ENCODE assay signal across 13 cellular contexts in genomic region chr13:99053636-99054233, GRCh38.
DNase-seq lines count a peak whose midpoint lies in the region; ATAC-seq and TF ChIP-seq lines count a peak whose summit lies in the region.
"Had no signal": no experiment of that assay in that cellular context is flagged by ENCODE, and none has a peak within 500 bp of the region (broad histone marks: within the 10 kb centered on the region; RNA-seq: fewer than 3 reads in every experiment).

No MANE protein-coding gene starts in this region.

- ATAC-seq in body of pancreas, result no peak
- ATAC-seq: gastrocnemius medialis had no signal

- TF ChIP-seq POLR2A in body of pancreas (IDR thresholded peaks at IDR 0.05), result no peak

- no peaks in the 10 kb centered on the region for H3K9me3 Mint-ChIP-seq in activated CD4-positive, alpha-beta memory T cell treated with anti-CD3 and anti-CD28 coated beads, Interleukin-2, amount 10 ng/mL, durations not matched to agents 7 days and 5 days

- 94 to 95% methylated on average over 2 to 3 of the region's 5 CpGs for WGBS in mesodermal cell (ENCODE audit: insufficient coverage in 2 of 2), 2 experiments
- WGBS in body of pancreas, 2 donors, result 68 to 77% methylated on average over 5 of the region's 5 CpGs

- CTCF ChIA-PET in HEK293 (lab: Yijun Ruan, JAX), result interaction anchor here (0.7 kb wide), 1 partner anchor 9 kb away, joined by 3 read pairs; no protein-coding TSS in a partner anchor
- CTCF ChIA-PET in activated CD4-positive, alpha-beta memory T cell treated with anti-CD3 and anti-CD28 coated beads, Interleukin-2, amount 10 ng/mL, durations not matched to agents 7 days and 5 days (lab: Charles Lee), result interaction anchor here (1.0 kb wide), 1 partner anchor 11 kb away, joined by 3 read pairs; no protein-coding TSS in a partner anchor

- no peak overlapping the region for H3K4me3 ChIP-seq in HEK293 (ENCODE audit: low read depth, low read length)
- no peak overlapping the region for H3K4me3 ChIP-seq in mesodermal cell (ENCODE audit: extremely low read depth, insufficient read depth, low read length, poor library complexity, severe bottlenecking)
- H3K4me3 ChIP-seq in body of pancreas, result no peak overlapping the region
- H3K4me3 ChIP-seq: gastrocnemius medialis, thoracic aorta had no signal

- peak overlapping the region; percentile 74 for H3K27ac Mint-ChIP-seq in activated CD4-positive, alpha-beta memory T cell treated with anti-CD3 and anti-CD28 coated beads, Interleukin-2, amount 10 ng/mL, durations not matched to agents 7 days and 5 days

- H3K27ac ChIP-seq in HEK293 (ENCODE audit: extremely low read depth, low read depth, low read length), result no peak overlapping the region
- peak overlapping the region; percentile 74 for H3K27ac ChIP-seq in mesodermal cell (ENCODE audit: low read depth, low read length, severe bottlenecking)
- H3K27ac ChIP-seq in body of pancreas, result no peak overlapping the region
- H3K27ac ChIP-seq: gastrocnemius medialis, thoracic aorta had no signal

- peaks cover 70% of the 10 kb centered on the region for H3K4me1 Mint-ChIP-seq in activated CD4-positive, alpha-beta memory T cell treated with anti-CD3 and anti-CD28 coated beads, Interleukin-2, amount 10 ng/mL, durations not matched to agents 7 days and 5 days

- H3K27me3 Mint-ChIP-seq in activated CD4-positive, alpha-beta memory T cell treated with anti-CD3 and anti-CD28 coated beads, Interleukin-2, amount 10 ng/mL, durations not matched to agents 7 days and 5 days, result no peaks in the 10 kb centered on the region

- H3K36me3 ChIP-seq in HEK293 (ENCODE audit: control insufficient read depth in 2 of 2, insufficient read depth in 1 of 2, low read length in 2 of 2) (no peaks in the 10 kb centered on the region), mesodermal cell (ENCODE audit: control insufficient read depth, insufficient read depth, low read length) (no peaks in the 10 kb centered on the region), body of pancreas (replicated peaks in 1 of 2; ENCODE audit: insufficient read depth in 1 of 2, low read depth in 2 of 2) (no peaks in the 10 kb centered on the region)
- H3K36me3 ChIP-seq: gastrocnemius medialis, thoracic aorta had no signal

- H3K27me3 ChIP-seq in body of pancreas, result no peaks in the 10 kb centered on the region
- H3K27me3 ChIP-seq: gastrocnemius medialis had no signal

- H3K4me3 Mint-ChIP-seq in activated CD4-positive, alpha-beta memory T cell treated with anti-CD3 and anti-CD28 coated beads, Interleukin-2, amount 10 ng/mL, durations not matched to agents 7 days and 5 days, result no peak overlapping the region

- peaks cover 17% of the 10 kb centered on the region for H3K36me3 Mint-ChIP-seq in activated CD4-positive, alpha-beta memory T cell treated with anti-CD3 and anti-CD28 coated beads, Interleukin-2, amount 10 ng/mL, durations not matched to agents 7 days and 5 days (ENCODE audit: low read depth)

- POLR2A ChIA-PET in HEK293 (lab: Yijun Ruan, JAX), result no interaction called here
- POLR2A ChIA-PET in activated CD4-positive, alpha-beta memory T cell treated with anti-CD3 and anti-CD28 coated beads, Interleukin-2, amount 10 ng/mL, durations not matched to agents 7 days and 5 days (lab: Charles Lee), result interaction anchor here (0.9 to 6.2 kb wide), 7 partner anchors 11 to 33 kb away, joined by 3 to 61 read pairs (median 7); no protein-coding TSS in a partner anchor

- TF ChIP-seq CTCF in HEK293 (tag by site-specific recombination; IDR thresholded peaks at IDR 0.05) (no peak), body of pancreas (IDR thresholded peaks at IDR 0.05) (no peak)

- no peaks in the 10 kb centered on the region for H3K4me1 ChIP-seq in HEK293 (ENCODE audit: control insufficient read depth, insufficient read depth, low read length)
- peaks cover 33% of the 10 kb centered on the region for H3K4me1 ChIP-seq in mesodermal cell (ENCODE audit: control insufficient read depth, insufficient read depth, low read length, poor library complexity, severe bottlenecking)
- peaks cover 16% of the 10 kb centered on the region for H3K4me1 ChIP-seq in body of pancreas

- H3K9me3 ChIP-seq in HEK293 (ENCODE audit: control insufficient read depth, insufficient read depth, low read depth, low read length), result no peaks in the 10 kb centered on the region
- no peaks in the 10 kb centered on the region for H3K9me3 ChIP-seq in mesodermal cell (ENCODE audit: control insufficient read depth, low read length)
- no peaks in the 10 kb centered on the region for H3K9me3 ChIP-seq in body of pancreas
- H3K9me3 ChIP-seq: gastrocnemius medialis, thoracic aorta had no signal

- DNase-seq in CMK (ENCODE audit: low read depth) (peak; percentile 80), NCI-H2227 (lab: John Stamatoyannopoulos, UW; ENCODE audit: unreplicated experiment) (no peak), putamen (ENCODE audit: low spot score) (no peak), body of pancreas (no peak)
- no peak for DNase-seq in activated CD4-positive, alpha-beta memory T cell treated with anti-CD3 and anti-CD28 coated beads, Interleukin-2, amount 10 ng/mL, durations not matched to agents 7 days and 5 days
- DNase-seq in effector CD4-positive, alpha-beta T cell, result no peak
- DNase-seq: gastrocnemius medialis, KG1, NCI-H2029, small intestine had no signal

- intact Hi-C loops in body of pancreas (cut with DNase I), result no loop called here

TF ChIP-seq in HEK293, 187 proteins besides CTCF, POLR2A, EP300 and RAD21:
- no peak for TF ChIP-seq ZNF585B (tag by site-specific recombination; IDR thresholded peaks at IDR 0.05)
- TF ChIP-seq ZIC2 (tag by site-specific recombination; IDR thresholded peaks at IDR 0.05), result peak; percentile 92
- TF ChIP-seq ZNF23 (tag by site-specific recombination; IDR thresholded peaks at IDR 0.05; ENCODE audit: borderline replicate concordance), result no peak
- no peak for TF ChIP-seq ZBTB1 (tag by site-specific recombination; IDR thresholded peaks at IDR 0.05)
- peak; percentile 20; the same call in 1 of the 2 replicates for TF ChIP-seq ZFHX2 (tag by site-specific recombination; conservative IDR thresholded peaks at IDR 0.05)
- no peak for TF ChIP-seq KLF17 (tag by site-specific recombination; IDR thresholded peaks at IDR 0.05)
- peak; percentile 60; the same call in 1 of the 2 replicates for TF ChIP-seq ZNF692 (tag by site-specific recombination; IDR thresholded peaks at IDR 0.05)
- TF ChIP-seq ZEB2 (tag by site-specific recombination; IDR thresholded peaks at IDR 0.05), result no peak
- TF ChIP-seq KLF8 (tag by site-specific recombination; IDR thresholded peaks at IDR 0.05), result no peak
